Comparison of ENCODE assay signal across 19 cellular contexts in the genomic region with DNA sequence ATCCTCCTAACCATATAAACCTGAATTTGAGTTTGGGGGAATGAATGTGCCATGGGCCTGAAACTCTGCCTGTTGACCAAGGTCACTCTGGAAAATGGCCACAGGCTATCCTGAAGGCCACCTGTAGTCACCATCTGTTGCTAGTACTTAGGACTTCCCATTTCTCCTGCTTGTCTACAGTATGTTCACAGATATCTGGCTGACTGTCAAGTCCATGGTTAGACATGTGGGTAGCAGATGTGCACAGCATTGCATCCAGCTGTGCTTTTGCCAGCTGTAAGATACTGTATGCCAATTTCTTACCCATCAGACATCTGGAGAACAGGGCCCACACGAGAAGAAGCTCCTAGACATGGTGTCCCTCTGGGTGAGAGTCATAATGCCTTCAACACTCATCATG.
"Had no signal": no experiment of that assay in that cellular context is flagged by ENCODE, and none has a peak within 500 bp of the region (broad histone marks: within the 10 kb centered on the region; RNA-seq: fewer than 3 reads in every experiment).

No MANE protein-coding gene starts in this region.

- ATAC-seq: activated CD4-positive, alpha-beta T cell treated with anti-CD3 and anti-CD28 coated beads for 36 hours; activated naive CD4-positive, alpha-beta T cell treated with anti-CD3 and anti-CD28 coated beads, Interleukin-2, amount 50 U/mL, for 72 hours; foreskin keratinocyte; sciatic nerve; stimulated activated naive CD8-positive, alpha-beta T cell treated with anti-CD3 and anti-CD28 coated beads, Interleukin-15, amount 100 ng/mL, for 72 hours; WTC11 had no signal

- H3K4me1 ChIP-seq: adrenal gland, breast epithelium, foreskin keratinocyte, suprapubic skin, transverse colon had no signal

- H3K27ac ChIP-seq: adrenal gland, breast epithelium, foreskin keratinocyte, suprapubic skin, transverse colon had no signal

- H3K36me3 ChIP-seq: adrenal gland, breast epithelium, suprapubic skin, transverse colon had no signal

- H3K4me2 ChIP-seq: smooth muscle cell had no signal

- H3K9me3 ChIP-seq: adrenal gland, breast epithelium, suprapubic skin, transverse colon had no signal

- DNase-seq: activated CD4-positive, alpha-beta T cell treated with anti-CD3 and anti-CD28 coated beads for 36 hours; activated CD4-positive, alpha-beta T cell treated with anti-CD3 and anti-CD28 coated beads, Interleukin-2, amount 50 U/mL, for 48 hours; activated gamma-delta T cell treated with Interleukin-2 at 50 U/mL for 16 hours; adrenal gland; cerebellar nuclear complex; cortex of kidney; erythroblast; foreskin keratinocyte; hippocampal formation; islet precursor cell; stimulated activated CD4-positive, alpha-beta T cell treated with anti-CD3 and anti-CD28 coated beads, Interleukin-4, amount 100 ng/mL, for 1 hour; stimulated activated naive CD8-positive, alpha-beta T cell treated with anti-CD3 and anti-CD28 coated beads, Interleukin-15, amount 100 ng/mL, for 72 hours; transverse colon had no signal

- H3K4me3 ChIP-seq: adrenal gland, breast epithelium, smooth muscle cell, suprapubic skin, transverse colon had no signal

- H3K27me3 ChIP-seq: adrenal gland, breast epithelium, foreskin keratinocyte, suprapubic skin, transverse colon had no signal
